Comparison of ENCODE assay signal across 16 cellular contexts in the genomic region with DNA sequence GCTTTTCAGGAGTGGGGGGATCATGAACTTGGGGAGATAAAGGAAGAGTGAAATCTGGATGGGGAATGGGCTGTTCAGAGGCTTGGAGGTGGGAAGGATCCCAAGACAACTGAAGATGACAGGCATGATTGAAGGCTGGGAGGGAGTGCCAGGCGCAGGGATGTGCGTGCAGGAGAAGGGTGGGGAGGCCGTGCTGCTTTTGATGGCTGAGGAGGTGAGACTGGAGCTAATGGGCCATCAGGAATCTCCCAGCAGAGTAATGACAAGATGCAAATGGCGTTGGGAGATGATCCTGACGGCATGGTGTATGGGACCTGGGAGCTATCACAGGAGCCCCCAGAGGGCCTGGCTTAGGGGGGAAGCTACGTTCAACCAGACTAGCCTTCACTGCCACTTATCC.
"Had no signal": no experiment of that assay in that cellular context is flagged by ENCODE, and none has a peak within 500 bp of the region (broad histone marks: within the 10 kb centered on the region; RNA-seq: fewer than 3 reads in every experiment).

No MANE protein-coding gene starts in this region.

- H3K9me3 Mint-ChIP-seq: activated naive CD4-positive, alpha-beta T cell treated with anti-CD3 and anti-CD28 coated beads for 36 hours; activated T-helper 17 cell treated with anti-CD3 and anti-CD28 coated beads, Interleukin-2, amount 50 U/mL, for 72 hours had no signal

- H3K4me1 Mint-ChIP-seq: activated T-helper 17 cell treated with anti-CD3 and anti-CD28 coated beads, Interleukin-2, amount 50 U/mL, for 72 hours had no signal

- H3K27ac ChIP-seq: cardiac muscle cell, coronary artery, esophagus squamous epithelium, left lung, pancreas, upper lobe of left lung had no signal

- DNase-seq: activated CD4-positive, alpha-beta T cell treated with anti-CD3 and anti-CD28 coated beads, Interleukin-2, amount 50 U/mL, for 4 hours; activated naive CD4-positive, alpha-beta T cell treated with anti-CD3 and anti-CD28 coated beads for 36 hours; activated T-cell treated with anti-CD3 and anti-CD28 coated beads for 4 hours; effector CD4-positive, alpha-beta T cell; esophagus squamous epithelium; hippocampal formation; left lung; mesenchymal stem cell; pancreas; small intestine; stimulated activated naive CD8-positive, alpha-beta T cell treated with anti-CD3 and anti-CD28 coated beads, Interleukin-15, Interleukin-2, amounts not matched to agents 100 U/mL and 50 U/mL, for 24 hours; upper lobe of left lung had no signal

- ATAC-seq: activated CD4-positive, CD25-positive, alpha-beta regulatory T cell treated with anti-CD3 and anti-CD28 coated beads, Interleukin-2, amount 50 U/mL, for 24 hours; activated T-helper 17 cell treated with anti-CD3 and anti-CD28 coated beads, Interleukin-2, amount 50 U/mL, for 72 hours; left lung; pancreas; stimulated activated naive CD8-positive, alpha-beta T cell treated with anti-CD3 and anti-CD28 coated beads, Interleukin-15, Interleukin-2, amounts not matched to agents 100 U/mL and 50 U/mL, for 24 hours had no signal

- H3K27ac Mint-ChIP-seq: activated naive CD4-positive, alpha-beta T cell treated with anti-CD3 and anti-CD28 coated beads for 36 hours; activated T-helper 17 cell treated with anti-CD3 and anti-CD28 coated beads, Interleukin-2, amount 50 U/mL, for 72 hours had no signal
